Comparison of ENCODE assay signal across 1 cellular context in genomic region chr10:11165591-11166543, GRCh38.
TF ChIP-seq lines count a peak whose summit lies in the region.

No MANE protein-coding gene starts in this region.

TF ChIP-seq in H1, 55 proteins besides CTCF, POLR2A, EP300 and RAD21 (continued from another document):
- no peak for TF ChIP-seq NANOG (IDR thresholded peaks at IDR 0.05; ENCODE audit: insufficient read depth, low read depth, low read length, poor library complexity, severe bottlenecking)
- no peak for TF ChIP-seq ATF2 (IDR thresholded peaks at IDR 0.05; ENCODE audit: low read length)
- TF ChIP-seq SAP30 (IDR thresholded peaks at IDR 0.05; ENCODE audit: insufficient read depth, insufficient replicate concordance, low read length) = no peak
- no peak; a peak in 1 of 4 replicates for TF ChIP-seq SIN3A (conservative IDR thresholded peaks at IDR 0.05 in 1 of 2, IDR thresholded peaks at IDR 0.05 in 1 of 2; ENCODE audit: low read depth in 1 of 2, low read length in 2 of 2)
- no peak for TF ChIP-seq JUN (IDR thresholded peaks at IDR 0.05; ENCODE audit: low read depth, low read length)
- TF ChIP-seq GTF2F1 (IDR thresholded peaks at IDR 0.05; ENCODE audit: borderline replicate concordance, low read depth, low read length) = no peak
- peak; percentile 62; the same call in 1 of the 2 replicates for TF ChIP-seq MAX (IDR thresholded peaks at IDR 0.05)
- TF ChIP-seq BCL11A (IDR thresholded peaks at IDR 0.05; ENCODE audit: low read depth in 2 of 2, low read length in 2 of 2) = no peak
- no peak for TF ChIP-seq CREB1 (IDR thresholded peaks at IDR 0.05)
- no peak for TF ChIP-seq KDM1A (IDR thresholded peaks at IDR 0.05; ENCODE audit: borderline replicate concordance, low read length)
- no peak for TF ChIP-seq CHD7 (IDR thresholded peaks at IDR 0.05; ENCODE audit: insufficient replicate concordance, low read length)
- no peak for TF ChIP-seq CEBPB (IDR thresholded peaks at IDR 0.05; ENCODE audit: low read depth, low read length)
- no peak for TF ChIP-seq MAFK (IDR thresholded peaks at IDR 0.05; ENCODE audit: low read depth, low read length)
- no peak for TF ChIP-seq POU5F1 (IDR thresholded peaks at IDR 0.05; ENCODE audit: low read depth, low read length)
- TF ChIP-seq TAF1 (IDR thresholded peaks at IDR 0.05; ENCODE audit: low read depth, low read length) = peak; percentile 36; the same call in 1 of the 2 replicates
